ENCODE assay signal across 10 cellular contexts in genomic region chr1:203039609-203040517, GRCh38. TPM values are rescaled to one million over a fixed set of nuclear protein-coding genes. Genes with fewer than 3 reads are reported as not detected.
DNase-seq lines count a peak whose midpoint lies in the region; ATAC-seq, FAIRE-seq and TF ChIP-seq lines count a peak whose summit lies in the region.
"Had no signal": no experiment of that assay in that cellular context is flagged by ENCODE, and none has a peak within 500 bp of the region (broad histone marks: within the 10 kb centered on the region; RNA-seq: fewer than 3 reads in every experiment).

No MANE protein-coding gene starts in this region.

- POLR2A ChIA-PET in activated CD8-positive, alpha-beta T cell treated with anti-CD3 and anti-CD28 coated beads, Interleukin-2, amount 10 ng/mL, durations not matched to agents 7 days and 5 days (lab: Charles Lee): interaction anchor here (1.3 to 1.7 kb wide), 2 partner anchors 13 to 33 kb away, joined by 4 to 5 read pairs; partner anchors contain the start of genes PPFIA4 and TMEM183A

- H3K36me3 Mint-ChIP-seq in activated CD8-positive, alpha-beta T cell treated with anti-CD3 and anti-CD28 coated beads, Interleukin-2, amount 10 ng/mL, durations not matched to agents 7 days and 5 days (ENCODE audit: low read depth): no peaks in the 10 kb centered on the region

- peaks cover 10% of the 10 kb centered on the region for H3K4me1 Mint-ChIP-seq in activated CD8-positive, alpha-beta T cell treated with anti-CD3 and anti-CD28 coated beads, Interleukin-2, amount 10 ng/mL, durations not matched to agents 7 days and 5 days (ENCODE audit: low read depth)

- H3K9me3 Mint-ChIP-seq in activated CD8-positive, alpha-beta T cell treated with anti-CD3 and anti-CD28 coated beads, Interleukin-2, amount 10 ng/mL, durations not matched to agents 7 days and 5 days (ENCODE audit: insufficient read depth): no peaks in the 10 kb centered on the region
- H3K9me3 Mint-ChIP-seq: stimulated activated effector memory CD8-positive, alpha-beta T cell treated with anti-CD3 and anti-CD28 coated beads, Interleukin-12 subunit alpha, Interleukin-12 subunit beta, amount 100 ng/mL, for 72 hours had no signal

- no peak overlapping the region for H3K4me3 ChIP-seq in Jurkat, Clone E6-1 (ENCODE audit: low read length)

- DNase-seq in DMS53 treated with DMSO at 0.1 percent for 48 hours (lab: John Stamatoyannopoulos, UW; ENCODE audit: unreplicated experiment) (peak; percentile 31), myocyte (ENCODE audit: low read depth) (peak; percentile 72), H54 (ENCODE audit: insufficient read length, low spot score) (no peak), SK-N-DZ (ENCODE audit: low spot score) (no peak), NCI-H1930 (lab: John Stamatoyannopoulos, UW) (no peak)
- peak; percentile 26 for DNase-seq in Jurkat, Clone E6-1 (ENCODE audit: low read depth, low spot score)
- no peak for DNase-seq in activated CD8-positive, alpha-beta T cell treated with anti-CD3 and anti-CD28 coated beads, Interleukin-2, amount 10 ng/mL, durations not matched to agents 7 days and 5 days
- DNase-seq in NK-92 treated with Interleukin-12 subunit alpha and Interleukin-12 subunit beta, amount 100 ng/mL, for 24 hours (lab: John Stamatoyannopoulos, UW): no peak

- ATAC-seq in activated CD8-positive, alpha-beta T cell treated with anti-CD3 and anti-CD28 coated beads, Interleukin-2, amount 10 ng/mL, durations not matched to agents 7 days and 5 days: peak; percentile 25

- H3K27me3 Mint-ChIP-seq in activated CD8-positive, alpha-beta T cell treated with anti-CD3 and anti-CD28 coated beads, Interleukin-2, amount 10 ng/mL, durations not matched to agents 7 days and 5 days (ENCODE audit: low read depth): no peaks in the 10 kb centered on the region

- FAIRE-seq in H54 (lab: Jason Lieb, UNC): no peak

- no peak overlapping the region for H3K4me3 Mint-ChIP-seq in activated CD8-positive, alpha-beta T cell treated with anti-CD3 and anti-CD28 coated beads, Interleukin-2, amount 10 ng/mL, durations not matched to agents 7 days and 5 days
- H3K4me3 Mint-ChIP-seq: stimulated activated effector memory CD8-positive, alpha-beta T cell treated with anti-CD3 and anti-CD28 coated beads, Interleukin-12 subunit alpha, Interleukin-12 subunit beta, amount 100 ng/mL, for 72 hours had no signal

- CTCF ChIA-PET in activated CD8-positive, alpha-beta T cell treated with anti-CD3 and anti-CD28 coated beads, Interleukin-2, amount 10 ng/mL, durations not matched to agents 7 days and 5 days (lab: Charles Lee): interaction anchor here (0.7 to 3.2 kb wide), 44 partner anchors 9 to 340 kb away, joined by 3 to 116 read pairs (median 5); partner anchors contain the start of genes MYBPH and PPFIA4

- H3K27ac Mint-ChIP-seq in activated CD8-positive, alpha-beta T cell treated with anti-CD3 and anti-CD28 coated beads, Interleukin-2, amount 10 ng/mL, durations not matched to agents 7 days and 5 days: no peak overlapping the region
- H3K27ac Mint-ChIP-seq: stimulated activated effector memory CD8-positive, alpha-beta T cell treated with anti-CD3 and anti-CD28 coated beads, Interleukin-12 subunit alpha, Interleukin-12 subunit beta, amount 100 ng/mL, for 72 hours had no signal

- TF ChIP-seq POLR2A in H54 (IDR thresholded peaks at IDR 0.05; ENCODE audit: low read depth, low read length): no peak

RNA-seq across cellular contexts. Expression of gene PPFIA4, which starts 13.6 kb away (rescaled TPM):
- polyA plus RNA-seq in Jurkat, Clone E6-1 (2012; ENCODE audit: insufficient read depth, insufficient read length): 9.5 TPM
- 10 to 100 TPM; 31.9 to 32.0 TPM for total RNA-seq in activated CD8-positive, alpha-beta T cell treated with anti-CD3 and anti-CD28 coated beads, Interleukin-2, amount 10 ng/mL, durations not matched to agents 7 days and 5 days
- total RNA-seq in myocyte: 122 and 180 TPM in 2 replicates
- 110 TPM for polyA plus RNA-seq in myocyte (2012)
- 0.83 and 0.97 TPM in 2 replicates for polyA plus RNA-seq in SK-N-DZ (2014; cell fraction: cytosol; rRNA removed)
- 20.8 and 22.8 TPM in 2 replicates for polyA plus RNA-seq in SK-N-DZ (2014; cell fraction: nucleus; rRNA removed)

RNA-seq across cellular contexts. Expression of gene TMEM183A, which starts 32.7 kb away (rescaled TPM):
- polyA plus RNA-seq in Jurkat, Clone E6-1 (2012; ENCODE audit: insufficient read depth, insufficient read length): 74.9 TPM
- total RNA-seq in activated CD8-positive, alpha-beta T cell treated with anti-CD3 and anti-CD28 coated beads, Interleukin-2, amount 10 ng/mL, durations not matched to agents 7 days and 5 days: 10 to 100 TPM; 78.3 to 81.3 TPM
- total RNA-seq in myocyte: 90.5 and 108 TPM in 2 replicates
- 59.0 TPM for polyA plus RNA-seq in myocyte (2012)
- polyA plus RNA-seq in SK-N-DZ (2014; cell fraction: cytosol; rRNA removed): 82.7 and 88.3 TPM in 2 replicates
- polyA plus RNA-seq in SK-N-DZ (2014; cell fraction: nucleus; rRNA removed): 97.1 and 135 TPM in 2 replicates

RNA-seq across cellular contexts. Expression of gene MYOG, which starts 45.9 kb away (rescaled TPM):
- not detected for polyA plus RNA-seq in Jurkat, Clone E6-1 (2012; ENCODE audit: insufficient read depth, insufficient read length)
- not detected for total RNA-seq in activated CD8-positive, alpha-beta T cell treated with anti-CD3 and anti-CD28 coated beads, Interleukin-2, amount 10 ng/mL, durations not matched to agents 7 days and 5 days
- 882 and 1,586 TPM in 2 replicates for total RNA-seq in myocyte
- polyA plus RNA-seq in myocyte (2012): 367 TPM
- 2.4 and 3.5 TPM in 2 replicates for polyA plus RNA-seq in SK-N-DZ (2014; cell fraction: cytosol; rRNA removed)
- polyA plus RNA-seq in SK-N-DZ (2014; cell fraction: nucleus; rRNA removed): 0.22 and 1.6 TPM in 2 replicates
- total RNA-seq: mucosa of gallbladder had no signal

Comparison
In these comparisons a context has a peak if more than half of its experiments do, and no peak if none do; other contexts are left out.
1. DNase-seq: peak in DMS53 treated with DMSO at 0.1 percent for 48 hours (single experiment), Jurkat, Clone E6-1 (single experiment) and myocyte (single experiment); none in activated CD8-positive, alpha-beta T cell treated with anti-CD3 and anti-CD28 coated beads, Interleukin-2, amount 10 ng/mL, durations not matched to agents 7 days and 5 days (single experiment), NK-92 treated with Interleukin-12 subunit alpha and Interleukin-12 subunit beta, amount 100 ng/mL, for 24 hours (single experiment), H54 (single experiment), SK-N-DZ (single experiment) and NCI-H1930 (0 of 2).
2. RNA of gene MYOG, which starts 45.9 kb away (total RNA-seq): 882 to 1,586 TPM in myocyte; not detected in activated CD8-positive, alpha-beta T cell treated with anti-CD3 and anti-CD28 coated beads, Interleukin-2, amount 10 ng/mL, durations not matched to agents 7 days and 5 days; every median in the first group is over 100 times any median in the second.